ENCODE assay signal across 17 cellular contexts in genomic region chr17:3678095-3678820, GRCh38. TPM values are rescaled to one million over a fixed set of nuclear protein-coding genes. Genes with fewer than 3 reads are reported as not detected.
DNase-seq lines count a peak whose midpoint lies in the region; ATAC-seq and TF ChIP-seq lines count a peak whose summit lies in the region.
"Had no signal": no experiment of that assay in that cellular context is flagged by ENCODE, and none has a peak within 500 bp of the region (broad histone marks: within the 10 kb centered on the region; RNA-seq: fewer than 3 reads in every experiment).

No MANE protein-coding gene starts in this region.

- ATAC-seq in PC-3 (peak; percentile 69), foreskin keratinocyte (peak; percentile 6), GM18519 (IDR thresholded peaks at IDR 0.05; ENCODE audit: low FRiP score, unreplicated experiment) (no peak), GM21360 (IDR thresholded peaks at IDR 0.05; ENCODE audit: unreplicated experiment) (no peak)
- ATAC-seq: activated naive CD4-positive, alpha-beta T cell treated with anti-CD3 and anti-CD28 coated beads, Interleukin-2, amount 50 U/mL, for 72 hours; naive thymus-derived CD8-positive, alpha-beta T cell had no signal

- no peak overlapping the region for H3K4me3 ChIP-seq in PC-3 (ENCODE audit: low read length)
- H3K4me3 ChIP-seq: gastrocnemius medialis, vagina had no signal

- no peak overlapping the region for H3K4me2 ChIP-seq in PC-3 (ENCODE audit: low read length)

- H3K9ac ChIP-seq in PC-3 (ENCODE audit: low read length), result no peak overlapping the region

- no peaks in the 10 kb centered on the region for H4K20me1 ChIP-seq in PC-3 (ENCODE audit: low read length)

- DNase-seq in Ammon's horn (ENCODE audit: low spot score), result peak; percentile 67
- DNase-seq in PC-3, result peak; percentile 26
- DNase-seq in foreskin keratinocyte, result no peak
- DNase-seq in NK-92 treated with Interleukin-12 subunit alpha and Interleukin-12 subunit beta, amount 100 ng/mL, for 24 hours (lab: John Stamatoyannopoulos, UW), result no peak
- DNase-seq: activated CD8-positive, alpha-beta memory T cell treated with anti-CD3 and anti-CD28 coated beads for 24 hours; dermis blood vessel endothelial cell; DMS79 treated with DMSO at 0.1 percent for 48 hours; kidney glomerular epithelial cell; naive thymus-derived CD8-positive, alpha-beta T cell; OCI-M1; stimulated activated CD4-positive, alpha-beta T cell treated with anti-CD3 and anti-CD28 coated beads, Interleukin-15, amount 100 ng/mL, for 24 hours; T-helper 2 cell had no signal

- no peak overlapping the region for H2AFZ ChIP-seq in PC-3 (ENCODE audit: low read length)

- CTCF ChIA-PET in PC-3 (lab: Charles Lee), result no interaction called here

- POLR2A ChIA-PET in PC-3 (lab: Charles Lee; ENCODE audit: unreplicated experiment), result interaction anchor here (0.6 kb wide), 1 partner anchor 23 kb away, joined by 3 read pairs; no protein-coding TSS in a partner anchor

- no TSS peak for BruUV-seq in PC-3 (replicated peaks; lab: Mats Ljungman, UMichigan)

- H3K27ac ChIP-seq in PC-3 (ENCODE audit: low read length) (no peak overlapping the region), foreskin keratinocyte (no peak overlapping the region)
- H3K27ac ChIP-seq: vagina had no signal

- H3K9me2 ChIP-seq in PC-3 (replicated peaks; ENCODE audit: low read length), result no peaks in the 10 kb centered on the region

- intact Hi-C loops in PC-3 (cut with micrococcal nuclease), result no loop called here

- H3F3A ChIP-seq in PC-3 (ENCODE audit: low read length, unreplicated experiment), result no peaks in the 10 kb centered on the region

- H3K36me3 ChIP-seq in PC-3 (ENCODE audit: low read depth, low read length), result no peaks in the 10 kb centered on the region; the same call in 1 of the 2 replicates
- H3K36me3 ChIP-seq: vagina had no signal

- H3K79me2 ChIP-seq in PC-3 (ENCODE audit: low read length), result no peaks in the 10 kb centered on the region

- TF ChIP-seq CTCF in PC-3 (conservative IDR thresholded peaks at IDR 0.05; ENCODE audit: low read depth, low read length) (no peak), foreskin keratinocyte (conservative IDR thresholded peaks at IDR 0.05) (no peak)

- H3K27me3 ChIP-seq in PC-3 (ENCODE audit: low read length), result no peaks in the 10 kb centered on the region
- H3K27me3 ChIP-seq in foreskin keratinocyte, result peaks cover 5% of the 10 kb centered on the region
- H3K27me3 ChIP-seq: gastrocnemius medialis, vagina had no signal

- H3K4me1 ChIP-seq in PC-3 (ENCODE audit: insufficient read depth, low read length), result no peaks in the 10 kb centered on the region
- H3K4me1 ChIP-seq in foreskin keratinocyte, result no peaks in the 10 kb centered on the region
- H3K4me1 ChIP-seq: gastrocnemius medialis, vagina had no signal

- no peaks in the 10 kb centered on the region for H3K9me3 ChIP-seq in PC-3 (ENCODE audit: low read length)
- H3K9me3 ChIP-seq: gastrocnemius medialis, vagina had no signal

RNA-seq across cellular contexts. Expression of gene EMC6, which starts 9.6 kb away (rescaled TPM):
- total RNA-seq in PC-3 (2014; rRNA removed), result 56.5 and 60.4 TPM in 2 replicates
- total RNA-seq in foreskin keratinocyte, result 40.9 and 52.3 TPM in 2 replicates
- polyA plus RNA-seq in foreskin keratinocyte, result 94.8 and 99.0 TPM in 2 replicates

RNA-seq across cellular contexts. Expression of gene TAX1BP3, which starts 9.9 kb away (rescaled TPM):
- total RNA-seq in PC-3 (2014; rRNA removed), result 87.7 and 100 TPM in 2 replicates
- 203 and 220 TPM in 2 replicates for total RNA-seq in foreskin keratinocyte
- polyA plus RNA-seq in foreskin keratinocyte, result 350 and 356 TPM in 2 replicates

RNA-seq across cellular contexts. Expression of gene P2RX5, which starts 17.7 kb away (rescaled TPM):
- 13.0 and 19.3 TPM in 2 replicates for total RNA-seq in PC-3 (2014; rRNA removed)
- total RNA-seq in foreskin keratinocyte, result 0.14 and 0.82 TPM in 2 replicates
- 0.49 and 0.88 TPM in 2 replicates for polyA plus RNA-seq in foreskin keratinocyte

RNA-seq across cellular contexts. Expression of gene CTNS, which starts 41.7 kb away (rescaled TPM):
- total RNA-seq in PC-3 (2014; rRNA removed) (10.2 and 17.5 TPM in 2 replicates), foreskin keratinocyte (11.8 and 14.3 TPM in 2 replicates)
- 11.4 and 12.3 TPM in 2 replicates for polyA plus RNA-seq in foreskin keratinocyte

RNA-seq across cellular contexts. Expression of gene SHPK, which starts 42.2 kb away (rescaled TPM):
- total RNA-seq in PC-3 (2014; rRNA removed), result 17.7 and 22.4 TPM in 2 replicates
- 12.5 and 15.3 TPM in 2 replicates for total RNA-seq in foreskin keratinocyte
- polyA plus RNA-seq in foreskin keratinocyte, result 6.4 and 8.6 TPM in 2 replicates

Comparison
In these comparisons a context has a peak if more than half of its experiments do, and no peak if none do; other contexts are left out.
1. DNase-seq: peak in Ammon's horn (single experiment) and PC-3 (single experiment); none in foreskin keratinocyte (0 of 2) and NK-92 treated with Interleukin-12 subunit alpha and Interleukin-12 subunit beta, amount 100 ng/mL, for 24 hours (single experiment).
2. ATAC-seq: peak in PC-3 (single experiment) and foreskin keratinocyte (single experiment); none in GM18519 (single experiment) and GM21360 (single experiment).